ENCODE assay signal across 20 cellular contexts in genomic region chr15:29470311-29470710, GRCh38.
DNase-seq lines count a peak whose midpoint lies in the region; ATAC-seq and TF ChIP-seq lines count a peak whose summit lies in the region.
"Had no signal": no experiment of that assay in that cellular context is flagged by ENCODE, and none has a peak within 500 bp of the region (broad histone marks: within the 10 kb centered on the region; RNA-seq: fewer than 3 reads in every experiment).

No MANE protein-coding gene starts in this region.

- no peaks in the 10 kb centered on the region for H3K36me3 ChIP-seq in heart right ventricle
- H3K36me3 ChIP-seq in right lobe of liver: no peaks in the 10 kb centered on the region
- H3K36me3 ChIP-seq: BLaER1 treated with 17β-estradiol and CSF1 and Interleukin-3, amounts not matched to agents 10 nM and 100 nM; upper lobe of right lung had no signal

- H3K27me3 Mint-ChIP-seq in WTC11 (ENCODE audit: low read depth): no peaks in the 10 kb centered on the region
- no peaks in the 10 kb centered on the region for H3K27me3 Mint-ChIP-seq in activated naive CD4-positive, alpha-beta T cell treated with anti-CD3 and anti-CD28 coated beads, Interleukin-2, amount 10 ng/mL, durations not matched to agents 7 days and 5 days

- H3K4me3 ChIP-seq in heart right ventricle (no peak overlapping the region), right lobe of liver (no peak overlapping the region)
- H3K4me3 ChIP-seq: BLaER1 treated with 17β-estradiol and CSF1 and Interleukin-3, amounts not matched to agents 10 nM and 100 nM; K562; upper lobe of right lung had no signal

- no peaks in the 10 kb centered on the region for H3K9me3 Mint-ChIP-seq in WTC11
- H3K9me3 Mint-ChIP-seq in activated naive CD4-positive, alpha-beta T cell treated with anti-CD3 and anti-CD28 coated beads, Interleukin-2, amount 10 ng/mL, durations not matched to agents 7 days and 5 days: no peaks in the 10 kb centered on the region
- H3K9me3 Mint-ChIP-seq: HFFc6; natural killer cell treated with Interleukin-12 subunit alpha and Interleukin-12 subunit beta and Interleukin-15 and Interleukin-18, amount 100 ng/mL, for 72 hours had no signal

- WGBS in heart right ventricle, 2 donors: 72 to 73% methylated on average over 14 of the region's 14 CpGs
- WGBS in right lobe of liver (ENCODE audit: insufficient coverage, low coverage, low lambda C conversion rate, missing lambda C conversion rate): 21% methylated on average over 2 of the region's 14 CpGs

- H3K4me1 ChIP-seq in heart right ventricle: peaks cover 0 to 5% (median 0%) of the 10 kb centered on the region in 9 donors
- H3K4me1 ChIP-seq in right lobe of liver: peaks cover 0 to 9% (median 0%) of the 10 kb centered on the region in 4 donors
- H3K4me1 ChIP-seq: upper lobe of right lung had no signal

- no peaks in the 10 kb centered on the region for H3K36me3 Mint-ChIP-seq in WTC11
- no peaks in the 10 kb centered on the region for H3K36me3 Mint-ChIP-seq in activated naive CD4-positive, alpha-beta T cell treated with anti-CD3 and anti-CD28 coated beads, Interleukin-2, amount 10 ng/mL, durations not matched to agents 7 days and 5 days
- H3K36me3 Mint-ChIP-seq: natural killer cell treated with Interleukin-12 subunit alpha and Interleukin-12 subunit beta and Interleukin-15 and Interleukin-18, amount 100 ng/mL, for 72 hours had no signal

- H3K9me3 ChIP-seq in heart right ventricle (no peaks in the 10 kb centered on the region), right lobe of liver (no peaks in the 10 kb centered on the region)
- H3K9me3 ChIP-seq: upper lobe of right lung had no signal

- no peak for TF ChIP-seq CTCF in heart right ventricle (IDR thresholded peaks at IDR 0.05)
- no peak for TF ChIP-seq CTCF in WTC11 (IDR thresholded peaks at IDR 0.05)
- TF ChIP-seq CTCF in right lobe of liver (IDR thresholded peaks at IDR 0.05): no peak

- peaks cover 30% of the 10 kb centered on the region for H3K4me1 Mint-ChIP-seq in WTC11
- H3K4me1 Mint-ChIP-seq in activated naive CD4-positive, alpha-beta T cell treated with anti-CD3 and anti-CD28 coated beads, Interleukin-2, amount 10 ng/mL, durations not matched to agents 7 days and 5 days: no peaks in the 10 kb centered on the region
- H3K4me1 Mint-ChIP-seq: T-helper 17 cell had no signal

- H3K27me3 ChIP-seq in heart right ventricle (no peaks in the 10 kb centered on the region), right lobe of liver (no peaks in the 10 kb centered on the region)
- H3K27me3 ChIP-seq: BLaER1 treated with 17β-estradiol and CSF1 and Interleukin-3, amounts not matched to agents 10 nM and 100 nM; upper lobe of right lung had no signal

- H3K27ac ChIP-seq in heart right ventricle (no peak overlapping the region), right lobe of liver (peak overlapping the region in 1 of 3 donors; percentile 31)
- H3K27ac ChIP-seq: BLaER1 treated with 17β-estradiol and CSF1 and Interleukin-3, amounts not matched to agents 10 nM and 100 nM; upper lobe of right lung had no signal

- no peak for DNase-seq in left cardiac atrium
- no peak for DNase-seq in heart right ventricle
- no peak for DNase-seq in WTC11 (ENCODE audit: low spot score)
- peak; percentile 56 to 84 (median 83) for DNase-seq in right lobe of liver
- DNase-seq in cortex of kidney (lab: John Stamatoyannopoulos, UW): no peak
- no peak for DNase-seq in activated naive CD4-positive, alpha-beta T cell treated with anti-CD3 and anti-CD28 coated beads, Interleukin-2, amount 10 ng/mL, durations not matched to agents 7 days and 5 days
- DNase-seq in activated CD4-positive, alpha-beta T cell treated with anti-CD3 and anti-CD28 coated beads, Interleukin-2, amount 50 U/mL, for 1 hour: no peak
- DNase-seq: ACHN; activated CD8-positive, alpha-beta memory T cell treated with anti-CD3 and anti-CD28 coated beads, Interleukin-2, amount 50 U/mL, for 48 hours; foreskin fibroblast; HFFc6; kidney; NCI-H1694; T-helper 17 cell; upper lobe of right lung had no signal

- POLR2A ChIA-PET in WTC11 (lab: Charles Lee): no interaction called here

- no peak overlapping the region for H3K4me3 Mint-ChIP-seq in WTC11
- H3K4me3 Mint-ChIP-seq in activated naive CD4-positive, alpha-beta T cell treated with anti-CD3 and anti-CD28 coated beads, Interleukin-2, amount 10 ng/mL, durations not matched to agents 7 days and 5 days: no peak overlapping the region
- H3K4me3 Mint-ChIP-seq: HFFc6; natural killer cell treated with Interleukin-12 subunit alpha and Interleukin-12 subunit beta and Interleukin-15 and Interleukin-18, amount 100 ng/mL, for 72 hours; T-helper 17 cell had no signal

- CTCF ChIA-PET in WTC11 (lab: Charles Lee): interaction anchor here (0.7 to 1.7 kb wide), 3 partner anchors 19 to 354 kb away, joined by 3 to 7 read pairs (median 5); no protein-coding TSS in a partner anchor
- CTCF ChIA-PET in activated naive CD4-positive, alpha-beta T cell treated with anti-CD3 and anti-CD28 coated beads, Interleukin-2, amount 10 ng/mL, durations not matched to agents 7 days and 5 days (lab: Charles Lee): no interaction called here

- ATAC-seq in left cardiac atrium (peak; percentile 34 to 84), heart right ventricle (no peak), WTC11 (no peak), right lobe of liver (peak; percentile 87 to 96 (median 94)), HG02852 (IDR thresholded peaks at IDR 0.05; ENCODE audit: unreplicated experiment) (no peak)
- ATAC-seq: K562; natural killer cell treated with Interleukin-12 subunit alpha and Interleukin-12 subunit beta and Interleukin-15 and Interleukin-18, amount 100 ng/mL, for 72 hours; Panc1; T-helper 17 cell had no signal

- peak overlapping the region; percentile 73 for H3K27ac Mint-ChIP-seq in WTC11
- no peak overlapping the region for H3K27ac Mint-ChIP-seq in activated naive CD4-positive, alpha-beta T cell treated with anti-CD3 and anti-CD28 coated beads, Interleukin-2, amount 10 ng/mL, durations not matched to agents 7 days and 5 days
- H3K27ac Mint-ChIP-seq: HFFc6; natural killer cell treated with Interleukin-12 subunit alpha and Interleukin-12 subunit beta and Interleukin-15 and Interleukin-18, amount 100 ng/mL, for 72 hours; T-helper 17 cell had no signal

- intact Hi-C loops in left cardiac atrium (cut with DNase I): loop anchor here in 1 of 2 donors (10.0 kb wide), 1 partner anchor 94 kb away; no protein-coding TSS in a partner anchor
- intact Hi-C loops in heart right ventricle (cut with DNase I): no loop called here
- intact Hi-C loops in right lobe of liver (cut with DNase I): no loop called here

- no peak for TF ChIP-seq POLR2A in right lobe of liver (IDR thresholded peaks at IDR 0.05)

TF ChIP-seq in WTC11, 78 proteins besides CTCF, POLR2A, EP300 and RAD21:
- TF ChIP-seq SOX15 (CRISPR knock-in tag; IDR thresholded peaks at IDR 0.05): no peak

Comparison
In these comparisons a context has a peak if more than half of its experiments do, and no peak if none do; other contexts are left out.
1. ATAC-seq: peak in left cardiac atrium (2 of 2) and right lobe of liver (4 of 4); none in heart right ventricle (0 of 8), WTC11 (single experiment) and HG02852 (single experiment).
2. DNase-seq: peak in right lobe of liver (3 of 3); none in left cardiac atrium (single experiment), heart right ventricle (0 of 2), WTC11 (single experiment), cortex of kidney (single experiment), activated naive CD4-positive, alpha-beta T cell treated with anti-CD3 and anti-CD28 coated beads, Interleukin-2, amount 10 ng/mL, durations not matched to agents 7 days and 5 days (single experiment) and activated CD4-positive, alpha-beta T cell treated with anti-CD3 and anti-CD28 coated beads, Interleukin-2, amount 50 U/mL, for 1 hour (single experiment).